In genomic region chr5:31638748-31639418, GRCh38 we compare ENCODE assay signal across 8 cellular contexts. TPM values are rescaled to one million over a fixed set of nuclear protein-coding genes. Genes with fewer than 3 reads are reported as not detected.
A peak's percentile ranks its signal among the peaks of the same experiment; 100 is the strongest.
DNase-seq lines count a peak whose midpoint lies in the region; ATAC-seq and TF ChIP-seq lines count a peak whose summit lies in the region.

Gene PDZD2, plus strand, starts transcription at chr5:31639131.

- H3K27ac ChIP-seq in aorta (ENCODE audit: low read depth in 1 of 2, low read length in 2 of 2), result peak within 1 kb of the TSS in 1 of 2 donors; percentile 4

- H3K27me3 ChIP-seq in aorta (ENCODE audit: control insufficient read depth in 1 of 2, insufficient read depth in 2 of 2, low read length in 1 of 2), result no peaks in the 10 kb centered on the region

- no peaks in the 10 kb centered on the region for H3K9me3 ChIP-seq in T-helper 17 cell (ENCODE audit: control insufficient read depth, low read length, poor library complexity, severe bottlenecking)
- H3K9me3 ChIP-seq in aorta (ENCODE audit: control insufficient read depth, low read length), result no peaks in the 10 kb centered on the region

- no peaks in the 10 kb centered on the region for H3K36me3 Mint-ChIP-seq in T-helper 17 cell (ENCODE audit: low read depth)

- TF ChIP-seq CTCF in GM12865 (IDR thresholded peaks at IDR 0.05; ENCODE audit: insufficient read depth, low read depth, low read length, missing control alignments), result peak; percentile 37
- peak; percentile 57 for TF ChIP-seq CTCF in retinal pigment epithelial cell (conservative IDR thresholded peaks at IDR 0.05; ENCODE audit: low read depth, low read length)

- 0% methylated on average over 68 to 70 of the region's 70 CpGs for WGBS in aorta, 2 donors

- H3K27ac Mint-ChIP-seq in T-helper 17 cell, result peak within 1 kb of the TSS; percentile 95

- intact Hi-C loops in aorta (cut with DNase I), result loop anchor here (5.0 kb wide), 1 partner anchor 168 kb away; no protein-coding TSS in a partner anchor

- H3K27me3 Mint-ChIP-seq in T-helper 17 cell, result peaks cover 10% of the 10 kb centered on the region

- peak within 1 kb of the TSS; percentile 76 for H3K4me3 ChIP-seq in GM12865 (ENCODE audit: low read depth, low read length)
- H3K4me3 ChIP-seq in retinal pigment epithelial cell (ENCODE audit: low read length), result peak within 1 kb of the TSS; percentile 64
- H3K4me3 ChIP-seq in aorta (ENCODE audit: low read length in 2 of 2), result peak within 1 kb of the TSS; percentile 63 to 77

- no peaks in the 10 kb centered on the region for H3K36me3 ChIP-seq in aorta (ENCODE audit: control insufficient read depth in 1 of 2, insufficient read depth in 2 of 2, low read length in 1 of 2)

- peak within 1 kb of the TSS; percentile 94 for H3K4me3 Mint-ChIP-seq in T-helper 17 cell

- H3K4me1 ChIP-seq in aorta (ENCODE audit: control insufficient read depth in 1 of 2, insufficient read depth in 2 of 2, low read length in 2 of 2), result no peaks in the 10 kb centered on the region

- DNase-seq in GM12865 (ENCODE audit: low read depth) (peak; percentile 58), NCI-H1105 (lab: John Stamatoyannopoulos, UW) (peak; percentile 78), T-helper 17 cell (peak; percentile 54 to 69 (median 64)), amygdala (lab: John Stamatoyannopoulos, UW) (peak; percentile 35 to 95 (median 74)), hepatic stellate cell (ENCODE audit: low spot score) (peak; percentile 74), retinal pigment epithelial cell (ENCODE audit: low read depth) (no peak), aorta (peak; percentile 76 to 90)

- H3K4me1 Mint-ChIP-seq in T-helper 17 cell, result peaks cover 13% of the 10 kb centered on the region

- ATAC-seq in HG02610 (IDR thresholded peaks at IDR 0.05; ENCODE audit: unreplicated experiment), result peak; percentile 78
- peak; percentile 86 for ATAC-seq in T-helper 17 cell
- peak; percentile 80 for ATAC-seq in aorta (ENCODE audit: low FRiP score)

RNA-seq across cellular contexts. Expression of gene PDZD2, which starts in this region (rescaled TPM):
- total RNA-seq in T-helper 17 cell (1 to 10 TPM; 1.4 to 3.0 TPM), aorta (10 to 100 TPM in 1 of 2 donors, 1 to 10 TPM in 1; 7.8 to 18.0 TPM)
- polyA plus RNA-seq in aorta, result 1 to 10 TPM; 2.8 TPM
